Comparison of ENCODE assay signal across 9 cellular contexts in genomic region chr11:59263225-59263894, GRCh38. TPM values are rescaled to one million over a fixed set of nuclear protein-coding genes. Genes with fewer than 3 reads are reported as not detected.
DNase-seq lines count a peak whose midpoint lies in the region; ATAC-seq and TF ChIP-seq lines count a peak whose summit lies in the region.
"Had no signal": no experiment of that assay in that cellular context is flagged by ENCODE, and none has a peak within 500 bp of the region (broad histone marks: within the 10 kb centered on the region; RNA-seq: fewer than 3 reads in every experiment).

No MANE protein-coding gene starts in this region.

- peak; percentile 55 for TF ChIP-seq CTCF in GM12864 (IDR thresholded peaks at IDR 0.05; ENCODE audit: low read depth, low read length, missing control alignments)
- no peak for TF ChIP-seq CTCF in activated B cell treated with CpG ODN at 0.5 μM for 24 hours (IDR thresholded peaks at IDR 0.05)

- no peaks in the 10 kb centered on the region for H3K9me3 Mint-ChIP-seq in activated B cell treated with CpG ODN at 0.5 μM for 24 hours
- peaks cover 0 to 2% (median 0%) of the 10 kb centered on the region in 7 donors for H3K9me3 Mint-ChIP-seq in naive B cell
- H3K9me3 Mint-ChIP-seq: central memory CD8-positive, alpha-beta T cell had no signal

- H3K27me3 Mint-ChIP-seq in activated B cell treated with CpG ODN at 0.5 μM for 24 hours, result no peaks in the 10 kb centered on the region
- no peaks in the 10 kb centered on the region for H3K27me3 Mint-ChIP-seq in naive B cell

- TF ChIP-seq RAD21 in Ishikawa (IDR thresholded peaks at IDR 0.05; ENCODE audit: low read depth), result peak; percentile 43

- intact Hi-C loops in activated B cell treated with CpG ODN at 0.5 μM for 24 hours (cut with micrococcal nuclease), result loop anchor here (1.0 kb wide), 4 partner anchors 10 to 167 kb away; no protein-coding TSS in a partner anchor

- ATAC-seq in activated B cell treated with CpG ODN at 0.5 μM for 24 hours (ENCODE audit: low read depth), result peak; percentile 65
- peak; percentile 65 to 80 for ATAC-seq in naive B cell (ENCODE audit: low read depth in 2 of 2)
- ATAC-seq in GM21447 (IDR thresholded peaks at IDR 0.05; ENCODE audit: unreplicated experiment), result no peak

- H3K4me3 ChIP-seq in GM12864 (ENCODE audit: low read depth, low read length), result no peak overlapping the region

- CTCF ChIA-PET in activated B cell treated with CpG ODN at 0.5 μM for 24 hours (lab: Charles Lee), result interaction anchor here (0.8 to 4.7 kb wide), 14 partner anchors 9 to 170 kb away, joined by 3 to 43 read pairs (median 4); partner anchors contain the start of gene DTX4

- no peak for TF ChIP-seq EP300 in Ishikawa (IDR thresholded peaks at IDR 0.05; ENCODE audit: borderline replicate concordance)

- DNase-seq in GM12864 (ENCODE audit: low read depth), result no peak
- peak; percentile 52 for DNase-seq in activated B cell treated with CpG ODN at 0.5 μM for 24 hours
- peak; percentile 55 for DNase-seq in naive B cell
- no peak for DNase-seq in activated CD4-positive, CD25-positive, alpha-beta regulatory T cell (lab: John Stamatoyannopoulos, UW)
- DNase-seq in NCI-H1092 treated with DMSO at 0.1 percent for 48 hours (lab: John Stamatoyannopoulos, UW), result no peak
- DNase-seq: NCI-H2081 treated with DMSO at 0.1 percent for 48 hours had no signal

- H3K36me3 Mint-ChIP-seq in activated B cell treated with CpG ODN at 0.5 μM for 24 hours (ENCODE audit: low read depth) (peaks cover 1% of the 10 kb centered on the region), naive B cell (no peaks in the 10 kb centered on the region)

- H3K27ac Mint-ChIP-seq in activated B cell treated with CpG ODN at 0.5 μM for 24 hours (no peak overlapping the region), naive B cell (peak overlapping the region in 5 of 6 donors; percentile 44 to 100 (median 83))

- H3K4me3 Mint-ChIP-seq in activated B cell treated with CpG ODN at 0.5 μM for 24 hours (no peak overlapping the region), naive B cell (peak overlapping the region in 4 of 8 donors; percentile 32 to 75 (median 64))
- H3K4me3 Mint-ChIP-seq: central memory CD8-positive, alpha-beta T cell had no signal

- POLR2A ChIA-PET in activated B cell treated with CpG ODN at 0.5 μM for 24 hours (lab: Charles Lee), result interaction anchor here (0.5 to 2.5 kb wide), 6 partner anchors 9 to 91 kb away, joined by 3 to 21 read pairs (median 6); partner anchors contain the start of gene MPEG1

- peaks cover 71% of the 10 kb centered on the region for H3K4me1 Mint-ChIP-seq in activated B cell treated with CpG ODN at 0.5 μM for 24 hours
- H3K4me1 Mint-ChIP-seq in naive B cell, result peaks cover 54 to 85% (median 74%) of the 10 kb centered on the region in 3 donors
- H3K4me1 Mint-ChIP-seq: central memory CD8-positive, alpha-beta T cell had no signal

TF ChIP-seq in Ishikawa, 13 proteins besides CTCF, POLR2A, EP300 and RAD21:
- TF ChIP-seq CREB1 (IDR thresholded peaks at IDR 0.05; ENCODE audit: low read depth) (no peak), EGR1 (IDR thresholded peaks at IDR 0.05) (no peak), MAX (IDR thresholded peaks at IDR 0.05) (no peak), CEBPB (IDR thresholded peaks at IDR 0.05) (no peak), FOXM1 (IDR thresholded peaks at IDR 0.05; ENCODE audit: borderline replicate concordance, low read depth) (no peak), TCF12 (IDR thresholded peaks at IDR 0.05; ENCODE audit: low read depth) (no peak), ZBTB7A (IDR thresholded peaks at IDR 0.05; ENCODE audit: low read depth) (no peak), TEAD4 (IDR thresholded peaks at IDR 0.05) (no peak), REST (IDR thresholded peaks at IDR 0.05; ENCODE audit: low read depth) (no peak), TAF1 (IDR thresholded peaks at IDR 0.05; ENCODE audit: low read depth) (no peak), YY1 (IDR thresholded peaks at IDR 0.05; ENCODE audit: low read depth) (no peak), USF1 (IDR thresholded peaks at IDR 0.05) (no peak), NFIC (IDR thresholded peaks at IDR 0.05) (no peak)

RNA-seq across cellular contexts. Expression of gene MPEG1, which starts 50.6 kb away (rescaled TPM):
- total RNA-seq in activated B cell treated with CpG ODN at 0.5 μM for 24 hours, result 145 and 154 TPM in 2 replicates
- 10 to 100 TPM; 40.6 to 96.5 (median 79.1) TPM for polyA plus RNA-seq in naive B cell (ENCODE audit: low read depth in 6 of 6)

Comparison
In these comparisons a context has a peak if more than half of its experiments do, and no peak if none do; other contexts are left out.
1. DNase-seq: peak in activated B cell treated with CpG ODN at 0.5 μM for 24 hours (single experiment) and naive B cell (single experiment); none in GM12864 (single experiment), activated CD4-positive, CD25-positive, alpha-beta regulatory T cell (0 of 4) and NCI-H1092 treated with DMSO at 0.1 percent for 48 hours (single experiment).